17 cellular contexts compared by ENCODE assay signal in genomic region chr20:1887321-1887720, GRCh38. TPM values are rescaled to one million over a fixed set of nuclear protein-coding genes. Genes with fewer than 3 reads are reported as not detected.
DNase-seq lines count a peak whose midpoint lies in the region; ATAC-seq and TF ChIP-seq lines count a peak whose summit lies in the region.
"Had no signal": no experiment of that assay in that cellular context is flagged by ENCODE, and none has a peak within 500 bp of the region (broad histone marks: within the 10 kb centered on the region; RNA-seq: fewer than 3 reads in every experiment).

No MANE protein-coding gene starts in this region.

- DNase-seq in breast epithelium (ENCODE audit: low spot score in 2 of 2) (peak in 1 of 2 donors; percentile 52), mammary epithelial cell (no peak), cerebellum (ENCODE audit: low spot score) (peak; percentile 75), mucosa of descending colon (peak in 1 of 3 donors; percentile 57), glutamatergic neuron (no peak), aorta (no peak)
- no peak for DNase-seq in stimulated activated CD4-positive, alpha-beta T cell treated with anti-CD3 and anti-CD28 coated beads, Interleukin-1b, Interleukin-23, amount 100 ng/mL, for 48 hours
- DNase-seq: Caco-2; DMS79; H9; NCI-H1048; NCI-H2107; NCI-H345; NCI-H526 treated with DMSO at 0.1 percent for 48 hours; NK-92 treated with Interleukin-12 subunit alpha and Interleukin-12 subunit beta, amount 100 ng/mL, for 24 hours; OCI-M1 had no signal

- H3K4me3 Mint-ChIP-seq in glutamatergic neuron (ENCODE audit: unreplicated experiment), result no peak overlapping the region

- H3K9me3 ChIP-seq in breast epithelium (no peaks in the 10 kb centered on the region), mammary epithelial cell (replicated peaks; ENCODE audit: insufficient read depth, low read length) (no peaks in the 10 kb centered on the region), mucosa of descending colon (no peaks in the 10 kb centered on the region), aorta (ENCODE audit: control insufficient read depth, low read length) (no peaks in the 10 kb centered on the region)
- H3K9me3 ChIP-seq: Caco-2 had no signal

- no peaks in the 10 kb centered on the region for H4K20me1 ChIP-seq in mammary epithelial cell (ENCODE audit: insufficient read depth, low read length)

- H3K27me3 ChIP-seq in breast epithelium (no peaks in the 10 kb centered on the region), mammary epithelial cell (ENCODE audit: insufficient read depth, low read length) (no peaks in the 10 kb centered on the region), aorta (ENCODE audit: control insufficient read depth in 1 of 2, insufficient read depth in 2 of 2, low read length in 1 of 2) (no peaks in the 10 kb centered on the region)

- no peak overlapping the region for H3K9ac ChIP-seq in mammary epithelial cell (ENCODE audit: insufficient read depth, low read length)

- H3K27me3 Mint-ChIP-seq in glutamatergic neuron (ENCODE audit: unreplicated experiment), result peaks cover 6% of the 10 kb centered on the region

- H3K79me2 ChIP-seq in mammary epithelial cell (ENCODE audit: insufficient read depth, low read length), result no peaks in the 10 kb centered on the region

- no peaks in the 10 kb centered on the region for H3K36me3 ChIP-seq in breast epithelium
- no peaks in the 10 kb centered on the region for H3K36me3 ChIP-seq in mammary epithelial cell (ENCODE audit: insufficient read depth, low read length)
- H3K36me3 ChIP-seq in mucosa of descending colon (ENCODE audit: low read depth), result no peaks in the 10 kb centered on the region
- H3K36me3 ChIP-seq in aorta (ENCODE audit: control insufficient read depth in 1 of 2, insufficient read depth in 2 of 2, low read length in 1 of 2), result no peaks in the 10 kb centered on the region

- BruUV-seq in mammary epithelial cell (replicated peaks; lab: Mats Ljungman, UMichigan), result no TSS peak

- no peak for TF ChIP-seq POLR2A in breast epithelium (IDR thresholded peaks at IDR 0.05)

- in situ Hi-C loops in mammary epithelial cell (cut with MboI; ENCODE audit: low sequenced_read_pairs in 2 of 2), result no loop called here

- H2AFZ ChIP-seq in mammary epithelial cell (ENCODE audit: low read depth, low read length), result no peak overlapping the region

- H3K4me1 ChIP-seq in breast epithelium, result peaks cover 0 to 19% of the 10 kb centered on the region in 2 donors
- H3K4me1 ChIP-seq in mammary epithelial cell (ENCODE audit: insufficient read depth, low read length), result peaks cover 23% of the 10 kb centered on the region
- no peaks in the 10 kb centered on the region for H3K4me1 ChIP-seq in mucosa of descending colon (ENCODE audit: low read depth)
- no peaks in the 10 kb centered on the region for H3K4me1 ChIP-seq in aorta (ENCODE audit: control insufficient read depth in 1 of 2, insufficient read depth in 2 of 2, low read length in 2 of 2)

- H3K27ac Mint-ChIP-seq in glutamatergic neuron (ENCODE audit: unreplicated experiment), result no peak overlapping the region

- WGBS in mammary epithelial cell (ENCODE audit: low coverage, missing lambda C conversion rate), result 48% methylated on average over 4 of the region's 5 CpGs
- 34 to 36% methylated on average over 5 of the region's 5 CpGs for WGBS in aorta, 2 donors

- H3K27ac ChIP-seq in breast epithelium (peak overlapping the region; percentile 48 to 51), mammary epithelial cell (ENCODE audit: insufficient read depth, low read depth, low read length) (no peak overlapping the region), aorta (ENCODE audit: low read depth in 1 of 2, low read length in 2 of 2) (no peak overlapping the region)

- no peak for TF ChIP-seq CTCF in breast epithelium (IDR thresholded peaks at IDR 0.05)
- TF ChIP-seq CTCF in mammary epithelial cell (conservative IDR thresholded peaks at IDR 0.05 in 1 of 2, IDR thresholded peaks at IDR 0.05 in 1 of 2; ENCODE audit: extremely low read depth in 1 of 2, insufficient read depth in 1 of 2, low read depth in 1 of 2, low read length in 2 of 2), result no peak
- no peak for TF ChIP-seq CTCF in mucosa of descending colon (IDR thresholded peaks at IDR 0.05)
- no peak for TF ChIP-seq CTCF in glutamatergic neuron (IDR thresholded peaks at IDR 0.05; ENCODE audit: partially characterized antibody, unreplicated experiment)

- dilution Hi-C loops in mammary epithelial cell (cut with HindIII; ENCODE audit: low sequenced_read_pairs), result no loop called here

- H3K9me3 Mint-ChIP-seq in glutamatergic neuron (ENCODE audit: unreplicated experiment), result peaks cover 12% of the 10 kb centered on the region
- H3K9me3 Mint-ChIP-seq: H9 had no signal

- no peaks in the 10 kb centered on the region for H3K36me3 Mint-ChIP-seq in glutamatergic neuron (ENCODE audit: unreplicated experiment)

- intact Hi-C loops in breast epithelium (cut with DNase I; ENCODE audit: low total_unique reads), result no loop called here
- intact Hi-C loops in mammary epithelial cell (cut with micrococcal nuclease), result no loop called here
- intact Hi-C loops in mucosa of descending colon (cut with DNase I, micrococcal nuclease), result no loop called here
- intact Hi-C loops in aorta (cut with DNase I), result no loop called here

- H3K4me3 ChIP-seq in breast epithelium (no peak overlapping the region), mammary epithelial cell (replicated peaks in 1 of 3; ENCODE audit: insufficient read depth in 1 of 3, low read depth in 2 of 3, low read length in 3 of 3) (no peak overlapping the region), mucosa of descending colon (no peak overlapping the region), aorta (ENCODE audit: low read length in 2 of 2) (no peak overlapping the region)

- H3K4me2 ChIP-seq in mammary epithelial cell (ENCODE audit: insufficient read depth, low read depth, low read length), result no peak overlapping the region

- ATAC-seq in mucosa of descending colon (peak; percentile 60), HG02981 (IDR thresholded peaks at IDR 0.05; ENCODE audit: unreplicated experiment) (no peak), aorta (ENCODE audit: low FRiP score) (no peak)

- no peaks in the 10 kb centered on the region for H3K4me1 Mint-ChIP-seq in glutamatergic neuron (ENCODE audit: low read depth, unreplicated experiment)

- CTCF ChIA-PET in mammary epithelial cell (lab: Charles Lee; ENCODE audit: low non-redundant PET), result interaction anchor here (0.6 kb wide), 1 partner anchor 384 kb away, joined by 6 read pairs; no protein-coding TSS in a partner anchor

RNA-seq across cellular contexts. Expression of gene SIRPA, which starts 7.9 kb away (rescaled TPM):
- total RNA-seq in breast epithelium, result 10 to 100 TPM; 42.3 to 64.6 (median 53.9) TPM
- total RNA-seq in mammary epithelial cell, result 10 to 100 TPM; 49.6 to 68.3 TPM
- polyA plus RNA-seq in mammary epithelial cell, result 41.1 TPM
- 78.0 TPM for polyA minus RNA-seq in mammary epithelial cell
- 8.0 TPM for total RNA-seq in cerebellum
- 10 to 100 TPM in 2 of 3 donors, 1 to 10 TPM in 1; 7.6 to 24.4 (median 14.1) TPM for total RNA-seq in mucosa of descending colon
- total RNA-seq in glutamatergic neuron (ENCODE audit: unreplicated experiment), result 0.34 TPM
- total RNA-seq in aorta, result 10 to 100 TPM; 41.4 to 62.9 TPM
- polyA plus RNA-seq in aorta, result 10 to 100 TPM; 14.8 to 15.3 TPM

Comparison
In these comparisons a context has a peak if more than half of its experiments do, and no peak if none do; other contexts are left out.
1. H3K27ac ChIP-seq: peak in breast epithelium (2 of 2); none in mammary epithelial cell (single experiment) and aorta (0 of 2).